ENCODE assay signal across 8 cellular contexts in the genomic region with DNA sequence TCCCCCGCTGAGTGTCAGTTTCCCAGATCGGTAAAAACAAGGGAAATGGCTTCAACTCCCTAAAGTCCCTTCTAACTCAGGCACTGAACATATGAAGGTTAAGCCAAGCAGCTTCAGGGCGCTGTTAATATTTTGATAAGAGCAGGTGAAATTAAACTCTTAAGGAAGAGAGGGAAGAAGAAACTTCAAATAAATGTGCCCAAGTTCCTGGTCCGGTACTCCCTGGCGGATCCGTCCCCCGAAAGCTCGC. TPM values are rescaled to one million over a fixed set of nuclear protein-coding genes. Genes with fewer than 3 reads are reported as not detected.
DNase-seq lines count a peak whose midpoint lies in the region; ATAC-seq and TF ChIP-seq lines count a peak whose summit lies in the region.

No MANE protein-coding gene starts in this region.

- peak overlapping the region; percentile 13 for H3K9ac ChIP-seq in mammary epithelial cell (ENCODE audit: insufficient read depth, low read length)

- peaks cover 90% of the 10 kb centered on the region for H3K27me3 ChIP-seq in cardiac muscle cell
- no peaks in the 10 kb centered on the region for H3K27me3 ChIP-seq in mammary epithelial cell (ENCODE audit: insufficient read depth, low read length)
- H3K27me3 ChIP-seq in upper lobe of left lung, result peaks cover 0 to 11% (median 4%) of the 10 kb centered on the region in 4 donors

- TF ChIP-seq POLR2A in upper lobe of left lung (IDR thresholded peaks at IDR 0.05), result no peak

- BruUV-seq in mammary epithelial cell (replicated peaks; lab: Mats Ljungman, UMichigan), result no TSS peak

- H3K36me3 Mint-ChIP-seq in mesothelial cell of epicardium, result no peaks in the 10 kb centered on the region

- no peaks in the 10 kb centered on the region for H3K36me3 ChIP-seq in cardiac muscle cell
- no peaks in the 10 kb centered on the region for H3K36me3 ChIP-seq in mammary epithelial cell (ENCODE audit: insufficient read depth, low read length)
- no peaks in the 10 kb centered on the region for H3K36me3 ChIP-seq in upper lobe of left lung

- in situ Hi-C loops in mammary epithelial cell (cut with MboI; ENCODE audit: low sequenced_read_pairs in 2 of 2), result loop anchor here in 1 of 2 donors (25.0 kb wide), 1 partner anchor 393 kb away; no protein-coding TSS in a partner anchor

- peaks cover 10% of the 10 kb centered on the region for H3K4me1 ChIP-seq in cardiac muscle cell (ENCODE audit: low read depth)
- H3K4me1 ChIP-seq in mammary epithelial cell (ENCODE audit: insufficient read depth, low read length), result peaks cover 13% of the 10 kb centered on the region
- peaks cover 20 to 32% (median 27%) of the 10 kb centered on the region in 4 donors for H3K4me1 ChIP-seq in upper lobe of left lung

- TF ChIP-seq CTCF in cardiac muscle cell (IDR thresholded peaks at IDR 0.05; ENCODE audit: low read depth, low read length), result no peak
- TF ChIP-seq CTCF in mammary epithelial cell (conservative IDR thresholded peaks at IDR 0.05 in 1 of 2, IDR thresholded peaks at IDR 0.05 in 1 of 2; ENCODE audit: extremely low read depth in 1 of 2, insufficient read depth in 1 of 2, low read depth in 1 of 2, low read length in 2 of 2), result no peak
- TF ChIP-seq CTCF in mesothelial cell of epicardium (IDR thresholded peaks at IDR 0.05; ENCODE audit: unreplicated experiment), result no peak
- TF ChIP-seq CTCF in upper lobe of left lung (IDR thresholded peaks at IDR 0.05), result no peak

- intact Hi-C loops in Right ventricle myocardium inferior (cut with DNase I), result no loop called here
- intact Hi-C loops in mammary epithelial cell (cut with micrococcal nuclease), result loop anchor here (5.0 kb wide), 2 partner anchors 132 to 363 kb away; partner anchors contain the start of gene DNAH6

- DNase-seq in cardiac muscle cell (ENCODE audit: low read depth in 1 of 2, low spot score in 1 of 2), result no peak
- no peak for DNase-seq in Right ventricle myocardium inferior (ENCODE audit: missing footprints)
- DNase-seq in mammary epithelial cell, result no peak
- DNase-seq in mesothelial cell of epicardium (ENCODE audit: low spot score in 2 of 2, unreplicated experiment in 2 of 2), result no peak
- DNase-seq in upper lobe of left lung, result no peak
- no peak for DNase-seq in KG1 (lab: John Stamatoyannopoulos, UW)
- DNase-seq in SHP77 treated with DMSO at 0.1 percent for 48 hours (lab: John Stamatoyannopoulos, UW), result no peak

- dilution Hi-C loops in mammary epithelial cell (cut with HindIII; ENCODE audit: low sequenced_read_pairs), result no loop called here

- H2AFZ ChIP-seq in mammary epithelial cell (ENCODE audit: low read depth, low read length), result peak overlapping the region; percentile 87

- H4K20me1 ChIP-seq in mammary epithelial cell (ENCODE audit: insufficient read depth, low read length), result no peaks in the 10 kb centered on the region

- no peaks in the 10 kb centered on the region for H3K9me3 Mint-ChIP-seq in mesothelial cell of epicardium

- peak overlapping the region; percentile 97 for H3K4me2 ChIP-seq in mammary epithelial cell (ENCODE audit: insufficient read depth, low read depth, low read length)

- H3K4me3 Mint-ChIP-seq in mesothelial cell of epicardium, result peak overlapping the region; percentile 61

- H3K27ac ChIP-seq in cardiac muscle cell (no peak overlapping the region), mammary epithelial cell (ENCODE audit: insufficient read depth, low read depth, low read length) (no peak overlapping the region), upper lobe of left lung (no peak overlapping the region)

- ATAC-seq in Right ventricle myocardium inferior, result no peak
- ATAC-seq in upper lobe of left lung (ENCODE audit: low FRiP score in 2 of 2), result no peak
- no peak for ATAC-seq in HG03460 (IDR thresholded peaks at IDR 0.05; ENCODE audit: unreplicated experiment)

- H3K4me3 ChIP-seq in cardiac muscle cell, result peak overlapping the region; percentile 39
- H3K4me3 ChIP-seq in mammary epithelial cell (replicated peaks in 1 of 3; ENCODE audit: insufficient read depth in 1 of 3, low read depth in 2 of 3, low read length in 3 of 3), result peak overlapping the region; percentile 62 to 66 (median 62)
- H3K4me3 ChIP-seq in upper lobe of left lung, result peak overlapping the region; percentile 35 to 74 (median 60)

- H3K79me2 ChIP-seq in mammary epithelial cell (ENCODE audit: insufficient read depth, low read length), result no peaks in the 10 kb centered on the region

- H3K27ac Mint-ChIP-seq in mesothelial cell of epicardium, result no peak overlapping the region

- H3K9me3 ChIP-seq in cardiac muscle cell (ENCODE audit: low read depth) (no peaks in the 10 kb centered on the region), mammary epithelial cell (replicated peaks; ENCODE audit: insufficient read depth, low read length) (no peaks in the 10 kb centered on the region), upper lobe of left lung (no peaks in the 10 kb centered on the region)

- no peak for TF ChIP-seq EP300 in upper lobe of left lung (IDR thresholded peaks at IDR 0.05)

- H3K4me1 Mint-ChIP-seq in mesothelial cell of epicardium, result peaks cover 22% of the 10 kb centered on the region

- CTCF ChIA-PET in mammary epithelial cell (lab: Charles Lee; ENCODE audit: low non-redundant PET), result no interaction called here

- 0% methylated on average over 7 of the region's 8 CpGs for WGBS in mammary epithelial cell (ENCODE audit: low coverage, missing lambda C conversion rate)
- WGBS in upper lobe of left lung, 2 donors, result 0 to 2% methylated on average over 8 of the region's 8 CpGs

- peaks cover 95% of the 10 kb centered on the region for H3K27me3 Mint-ChIP-seq in mesothelial cell of epicardium (ENCODE audit: low read depth)

RNA-seq across cellular contexts. Expression of gene TRABD2A, which starts 0.6 kb away (rescaled TPM):
- total RNA-seq in cardiac muscle cell (not detected in 2 replicates), Right ventricle myocardium inferior (0.73 TPM), mammary epithelial cell (10 to 100 TPM in 1 of 2 donors, 1 to 10 TPM in 1; 9.7 to 20.7 TPM), mesothelial cell of epicardium (0.45 to 0.55 TPM (median 0.45 TPM) in 3 replicates), upper lobe of left lung (10 to 100 TPM in 1 of 6 donors, 1 to 10 TPM in 5; 2.0 to 22.0 (median 6.2) TPM)
- polyA plus RNA-seq in cardiac muscle cell (not detected in 2 replicates), mammary epithelial cell (11.5 TPM)
- polyA minus RNA-seq in mammary epithelial cell, result 16.4 TPM

RNA-seq across cellular contexts. Expression of gene TMSB10, which starts 25.1 kb away (rescaled TPM):
- 1,740 and 1,976 TPM in 2 replicates for total RNA-seq in cardiac muscle cell
- polyA plus RNA-seq in cardiac muscle cell, result 1,175 and 1,282 TPM in 2 replicates
- 571 TPM for total RNA-seq in Right ventricle myocardium inferior
- total RNA-seq in mammary epithelial cell, result 1,000 to 10,000 TPM; 3,165 to 4,185 TPM
- polyA plus RNA-seq in mammary epithelial cell, result 9,658 TPM
- 1,882 TPM for polyA minus RNA-seq in mammary epithelial cell
- 1,288 to 1,313 TPM (median 1,289 TPM) in 3 replicates for total RNA-seq in mesothelial cell of epicardium
- 1,000 to 10,000 TPM; 1,275 to 5,234 (median 2,267) TPM for total RNA-seq in upper lobe of left lung
